8 cellular contexts compared by ENCODE assay signal in genomic region chr4:56129431-56129861, GRCh38.
DNase-seq lines count a peak whose midpoint lies in the region; ATAC-seq and TF ChIP-seq lines count a peak whose summit lies in the region.

No MANE protein-coding gene starts in this region.

- intact Hi-C loops in colonic mucosa (cut with DNase I) = loop anchor here (1.0 kb wide), 1 partner anchor 172 kb away; no protein-coding TSS in a partner anchor

- peak; percentile 36 for ATAC-seq in activated CD8-positive, alpha-beta memory T cell treated with anti-CD3 and anti-CD28 coated beads, Interleukin-2, amount 10 ng/mL, durations not matched to agents 7 days and 5 days

- no peaks in the 10 kb centered on the region for H3K9me3 ChIP-seq in colonic mucosa

- no peak overlapping the region for H3K27ac Mint-ChIP-seq in activated CD8-positive, alpha-beta memory T cell treated with anti-CD3 and anti-CD28 coated beads, Interleukin-2, amount 10 ng/mL, durations not matched to agents 7 days and 5 days
- no peak overlapping the region for H3K27ac Mint-ChIP-seq in T-helper 2 cell treated with Interferon-gamma antibody and Interleukin-4, amounts not matched to agents 5 μg/mL and 100 μg/mL, for 36 hours

- peak; percentile 53 for TF ChIP-seq CTCF in colonic mucosa (IDR thresholded peaks at IDR 0.05)

- no peak overlapping the region for H3K4me3 ChIP-seq in colonic mucosa

- peak; percentile 42 for DNase-seq in activated CD8-positive, alpha-beta memory T cell treated with anti-CD3 and anti-CD28 coated beads, Interleukin-2, amount 10 ng/mL, durations not matched to agents 7 days and 5 days
- DNase-seq in activated CD8-positive, alpha-beta memory T cell treated with anti-CD3 and anti-CD28 coated beads, Interleukin-2, amount 50 U/mL, for 48 hours = no peak
- DNase-seq in NCI-H146 treated with DMSO at 0.1 percent for 48 hours (lab: John Stamatoyannopoulos, UW; ENCODE audit: unreplicated experiment) = peak; percentile 40
- DNase-seq in colonic mucosa = peak; percentile 76
- peak; percentile 2 for DNase-seq in stimulated activated CD8-positive, alpha-beta memory T cell treated with anti-CD3 and anti-CD28 coated beads, Interleukin-7, amount 100 ng/mL, for 24 hours (ENCODE audit: low read depth)
- DNase-seq in T-helper 2 cell treated with Interferon-gamma antibody and Interleukin-4, amounts not matched to agents 5 μg/mL and 100 μg/mL, for 36 hours (ENCODE audit: low spot score) = no peak
- no peak for DNase-seq in NOMO-1 treated with DMSO at 0.1 percent for 48 hours (lab: John Stamatoyannopoulos, UW; ENCODE audit: unreplicated experiment)
- DNase-seq in hepatic stellate cell (ENCODE audit: low spot score) = no peak

- CTCF ChIA-PET in activated CD8-positive, alpha-beta memory T cell treated with anti-CD3 and anti-CD28 coated beads, Interleukin-2, amount 10 ng/mL, durations not matched to agents 7 days and 5 days (lab: Charles Lee) = no interaction called here

- H3K36me3 ChIP-seq in colonic mucosa = no peaks in the 10 kb centered on the region

- H3K4me3 Mint-ChIP-seq in activated CD8-positive, alpha-beta memory T cell treated with anti-CD3 and anti-CD28 coated beads, Interleukin-2, amount 10 ng/mL, durations not matched to agents 7 days and 5 days = no peak overlapping the region
- no peak overlapping the region for H3K4me3 Mint-ChIP-seq in T-helper 2 cell treated with Interferon-gamma antibody and Interleukin-4, amounts not matched to agents 5 μg/mL and 100 μg/mL, for 36 hours

- no peaks in the 10 kb centered on the region for H3K4me1 Mint-ChIP-seq in activated CD8-positive, alpha-beta memory T cell treated with anti-CD3 and anti-CD28 coated beads, Interleukin-2, amount 10 ng/mL, durations not matched to agents 7 days and 5 days
- no peaks in the 10 kb centered on the region for H3K4me1 Mint-ChIP-seq in T-helper 2 cell treated with Interferon-gamma antibody and Interleukin-4, amounts not matched to agents 5 μg/mL and 100 μg/mL, for 36 hours (ENCODE audit: low read depth)

- no peaks in the 10 kb centered on the region for H3K27me3 ChIP-seq in colonic mucosa

- H3K9ac ChIP-seq in colonic mucosa (ENCODE audit: low read depth in 2 of 2, low read length in 2 of 2) = no peak overlapping the region

- no peaks in the 10 kb centered on the region for H3K9me3 Mint-ChIP-seq in activated CD8-positive, alpha-beta memory T cell treated with anti-CD3 and anti-CD28 coated beads, Interleukin-2, amount 10 ng/mL, durations not matched to agents 7 days and 5 days (ENCODE audit: low read depth)
- no peaks in the 10 kb centered on the region for H3K9me3 Mint-ChIP-seq in T-helper 2 cell treated with Interferon-gamma antibody and Interleukin-4, amounts not matched to agents 5 μg/mL and 100 μg/mL, for 36 hours

- H3K4me1 ChIP-seq in colonic mucosa = no peaks in the 10 kb centered on the region

- no peaks in the 10 kb centered on the region for H3K36me3 Mint-ChIP-seq in activated CD8-positive, alpha-beta memory T cell treated with anti-CD3 and anti-CD28 coated beads, Interleukin-2, amount 10 ng/mL, durations not matched to agents 7 days and 5 days
- no peaks in the 10 kb centered on the region for H3K36me3 Mint-ChIP-seq in T-helper 2 cell treated with Interferon-gamma antibody and Interleukin-4, amounts not matched to agents 5 μg/mL and 100 μg/mL, for 36 hours (ENCODE audit: low read depth)

- H3K27ac ChIP-seq in colonic mucosa = no peak overlapping the region

- H3K27me3 Mint-ChIP-seq in activated CD8-positive, alpha-beta memory T cell treated with anti-CD3 and anti-CD28 coated beads, Interleukin-2, amount 10 ng/mL, durations not matched to agents 7 days and 5 days = peaks cover 15% of the 10 kb centered on the region
- peaks cover 3% of the 10 kb centered on the region for H3K27me3 Mint-ChIP-seq in T-helper 2 cell treated with Interferon-gamma antibody and Interleukin-4, amounts not matched to agents 5 μg/mL and 100 μg/mL, for 36 hours (ENCODE audit: low read depth)

Comparison
In these comparisons a context has a peak if more than half of its experiments do, and no peak if none do; other contexts are left out.
1. DNase-seq: peak in activated CD8-positive, alpha-beta memory T cell treated with anti-CD3 and anti-CD28 coated beads, Interleukin-2, amount 10 ng/mL, durations not matched to agents 7 days and 5 days (single experiment), NCI-H146 treated with DMSO at 0.1 percent for 48 hours (single experiment), colonic mucosa (single experiment) and stimulated activated CD8-positive, alpha-beta memory T cell treated with anti-CD3 and anti-CD28 coated beads, Interleukin-7, amount 100 ng/mL, for 24 hours (single experiment); none in activated CD8-positive, alpha-beta memory T cell treated with anti-CD3 and anti-CD28 coated beads, Interleukin-2, amount 50 U/mL, for 48 hours (single experiment), T-helper 2 cell treated with Interferon-gamma antibody and Interleukin-4, amounts not matched to agents 5 μg/mL and 100 μg/mL, for 36 hours (single experiment), NOMO-1 treated with DMSO at 0.1 percent for 48 hours (single experiment) and hepatic stellate cell (single experiment).